24 cellular contexts compared by ENCODE assay signal in genomic region chr9:124475158-124475867, GRCh38. TPM values are rescaled to one million over a fixed set of nuclear protein-coding genes. Genes with fewer than 3 reads are reported as not detected.
DNase-seq lines count a peak whose midpoint lies in the region; ATAC-seq, FAIRE-seq and TF ChIP-seq lines count a peak whose summit lies in the region.
"Had no signal": no experiment of that assay in that cellular context is flagged by ENCODE, and none has a peak within 500 bp of the region (broad histone marks: within the 10 kb centered on the region; RNA-seq: fewer than 3 reads in every experiment).

No MANE protein-coding gene starts in this region.

- no peaks in the 10 kb centered on the region for H3K36me3 Mint-ChIP-seq in activated naive CD8-positive, alpha-beta T cell treated with anti-CD3 and anti-CD28 coated beads for 36 hours
- H3K36me3 Mint-ChIP-seq in Calu3 (ENCODE audit: insufficient read depth, unreplicated experiment): no peaks in the 10 kb centered on the region
- H3K36me3 Mint-ChIP-seq: CD8-positive, alpha-beta T cell had no signal

- H3K36me3 ChIP-seq in BE2C: no peaks in the 10 kb centered on the region
- no peaks in the 10 kb centered on the region for H3K36me3 ChIP-seq in Loucy (ENCODE audit: insufficient read depth, low read length)
- no peaks in the 10 kb centered on the region for H3K36me3 ChIP-seq in GM12878 (ENCODE audit: control insufficient read depth in 2 of 2, insufficient read depth in 2 of 2, low read length in 1 of 2)
- H3K36me3 ChIP-seq: MG63, SJCRH30, tibial artery had no signal

- no peaks in the 10 kb centered on the region for H3K79me2 ChIP-seq in Loucy (ENCODE audit: insufficient read depth, low read length)
- no peaks in the 10 kb centered on the region for H3K79me2 ChIP-seq in GM12878 (ENCODE audit: control insufficient read depth, insufficient read depth, low read length)

- H3K9me3 Mint-ChIP-seq in activated naive CD8-positive, alpha-beta T cell treated with anti-CD3 and anti-CD28 coated beads for 36 hours: no peaks in the 10 kb centered on the region
- no peaks in the 10 kb centered on the region for H3K9me3 Mint-ChIP-seq in Calu3 (ENCODE audit: low read depth, unreplicated experiment)
- H3K9me3 Mint-ChIP-seq: activated CD4-positive, alpha-beta memory T cell treated with anti-CD3 and anti-CD28 coated beads, Interleukin-2, amount 10 ng/mL, durations not matched to agents 7 days and 5 days; CD8-positive, alpha-beta T cell; stimulated activated naive CD8-positive, alpha-beta T cell treated with anti-CD3 and anti-CD28 coated beads, Interleukin-15, amount 100 ng/mL, for 72 hours had no signal

- H3F3A ChIP-seq in Loucy (ENCODE audit: low read depth): no peaks in the 10 kb centered on the region

- H3K27ac Mint-ChIP-seq in activated naive CD8-positive, alpha-beta T cell treated with anti-CD3 and anti-CD28 coated beads for 36 hours: no peak overlapping the region
- H3K27ac Mint-ChIP-seq in Calu3 (ENCODE audit: unreplicated experiment): no peak overlapping the region
- H3K27ac Mint-ChIP-seq: activated CD4-positive, alpha-beta memory T cell treated with anti-CD3 and anti-CD28 coated beads, Interleukin-2, amount 10 ng/mL, durations not matched to agents 7 days and 5 days; CD8-positive, alpha-beta T cell; stimulated activated naive CD8-positive, alpha-beta T cell treated with anti-CD3 and anti-CD28 coated beads, Interleukin-15, amount 100 ng/mL, for 72 hours had no signal

- intact Hi-C loops in GM12878 (cut with micrococcal nuclease; ENCODE audit: unreplicated experiment): no loop called here
- intact Hi-C loops in Calu3 (cut with micrococcal nuclease; ENCODE audit: unreplicated experiment): no loop called here

- no peak for TF ChIP-seq EP300 in GM12878 (IDR thresholded peaks at IDR 0.05; ENCODE audit: borderline replicate concordance in 1 of 2, control insufficient read depth in 1 of 2, low read depth in 2 of 2, low read length in 2 of 2)

- 35% methylated on average over 17 of the region's 21 CpGs for WGBS in GM12878 (ENCODE audit: insufficient coverage, insufficient replicate concordance, low lambda C conversion rate, missing lambda C conversion rate)

- no peak; the same call in 2 of the 3 replicates for ATAC-seq in GM12878
- ATAC-seq: CD8-positive, alpha-beta T cell; Panc1; stimulated activated naive CD8-positive, alpha-beta T cell treated with anti-CD3 and anti-CD28 coated beads, Interleukin-15, amount 100 ng/mL, for 72 hours had no signal

- H3K9me3 ChIP-seq in BE2C (no peaks in the 10 kb centered on the region), Loucy (ENCODE audit: insufficient read depth, low read depth, low read length) (no peaks in the 10 kb centered on the region), GM12878 (replicated peaks; ENCODE audit: control insufficient read depth, insufficient read depth, low read length) (no peaks in the 10 kb centered on the region)
- H3K9me3 ChIP-seq: MG63, SJCRH30, tibial artery had no signal

- TF ChIP-seq POLR2A in GM12878 (IDR thresholded peaks at IDR 0.05; ENCODE audit: low read depth, low read length): no peak

- H3K9ac ChIP-seq in Loucy (ENCODE audit: low read depth, low read length, poor library complexity, severe bottlenecking) (no peak overlapping the region), GM12878 (ENCODE audit: control insufficient read depth, insufficient read depth, low read length) (no peak overlapping the region)

- no peak overlapping the region for H3K4me3 ChIP-seq in BE2C (ENCODE audit: low read depth, low read length)
- H3K4me3 ChIP-seq in Loucy (ENCODE audit: low read length, poor library complexity, severe bottlenecking): no peak overlapping the region
- no peak overlapping the region for H3K4me3 ChIP-seq in GM12878
- H3K4me3 ChIP-seq: coronary artery, MG63, SJCRH30, tibial artery had no signal

- DNase-seq in BE2C: peak; percentile 41
- peak; percentile 25 for DNase-seq in GF-D8 (lab: John Stamatoyannopoulos, UW)
- DNase-seq in GM12878 (ENCODE audit: low read depth, low spot score): no peak
- no peak for DNase-seq in activated naive CD8-positive, alpha-beta T cell treated with anti-CD3 and anti-CD28 coated beads for 36 hours
- DNase-seq in middle frontal gyrus (ENCODE audit: extremely low spot score, low spot score): no peak
- no peak for DNase-seq in Calu3
- no peak for DNase-seq in NCI-H1930 (lab: John Stamatoyannopoulos, UW)
- DNase-seq: activated CD4-positive, alpha-beta memory T cell treated with anti-CD3 and anti-CD28 coated beads, Interleukin-2, amount 10 ng/mL, durations not matched to agents 7 days and 5 days; CD8-positive, alpha-beta T cell; IMR-90; mesenchymal stem cell; MG63; NCI-H1417 treated with DMSO at 0.1 percent for 48 hours; SJCRH30; stimulated activated naive CD8-positive, alpha-beta T cell treated with anti-CD3 and anti-CD28 coated beads, Interleukin-15, amount 100 ng/mL, for 72 hours; T-helper 2 cell; tibial artery had no signal

- POLR2A ChIA-PET in GM12878 (lab: Charles Lee): no interaction called here

- RAD21 ChIA-PET in GM12878 (lab: Charles Lee; ENCODE audit: unreplicated experiment): no interaction called here

- in situ Hi-C loops in GM12878 (cut with MboI): no loop called here

- no peak for FAIRE-seq in GM12878 (lab: Jason Lieb, UNC)
- FAIRE-seq: endometrium had no signal

- H4K20me1 ChIP-seq in Loucy (ENCODE audit: insufficient read depth, low read length, poor library complexity, severe bottlenecking) (no peaks in the 10 kb centered on the region), GM12878 (ENCODE audit: control insufficient read depth, insufficient read depth) (no peaks in the 10 kb centered on the region)

- H3K27me3 ChIP-seq in BE2C: no peaks in the 10 kb centered on the region; the same call in 1 of the 2 replicates
- H3K27me3 ChIP-seq in Loucy (ENCODE audit: insufficient read depth, low read length, poor library complexity, severe bottlenecking): no peaks in the 10 kb centered on the region
- H3K27me3 ChIP-seq in GM12878 (replicated peaks in 1 of 2; ENCODE audit: control insufficient read depth in 2 of 2, insufficient read depth in 2 of 2, low read length in 1 of 2): peaks cover 0 to 3% of the 10 kb centered on the region in 2 experiments; a peak in 2 of 4 replicates
- H3K27me3 ChIP-seq: MG63 had no signal

- H2AFZ ChIP-seq in Loucy (ENCODE audit: low read length) (no peak overlapping the region), GM12878 (ENCODE audit: control insufficient read depth, low read depth, low read length) (no peak overlapping the region)

- 0 out of 2 replicates have a peak, but pooled peaks have one; percentile 24 for TF ChIP-seq RAD21 in GM12878 (IDR thresholded peaks at IDR 0.05; ENCODE audit: insufficient read depth, low read depth, low read length)

- H3K4me2 ChIP-seq in Loucy (ENCODE audit: low read depth, low read length, poor library complexity, severe bottlenecking): no peak overlapping the region
- no peak overlapping the region for H3K4me2 ChIP-seq in GM12878 (ENCODE audit: control insufficient read depth, insufficient read depth)

- peaks cover 19% of the 10 kb centered on the region for H3K27me3 Mint-ChIP-seq in activated naive CD8-positive, alpha-beta T cell treated with anti-CD3 and anti-CD28 coated beads for 36 hours
- peaks cover 60% of the 10 kb centered on the region for H3K27me3 Mint-ChIP-seq in Calu3 (ENCODE audit: unreplicated experiment)

- SMC1A ChIA-PET in GM12878 (lab: Charles Lee; ENCODE audit: uncharacterized antibody, unreplicated experiment): no interaction called here

- no peaks in the 10 kb centered on the region for H3K9me2 ChIP-seq in Loucy (replicated peaks; ENCODE audit: low read depth, low read length)

- peaks cover 14% of the 10 kb centered on the region for H3K4me1 ChIP-seq in BE2C
- H3K4me1 ChIP-seq in Loucy (ENCODE audit: insufficient read depth, low read length, poor library complexity, severe bottlenecking): no peaks in the 10 kb centered on the region
- H3K4me1 ChIP-seq in GM12878 (ENCODE audit: control insufficient read depth, insufficient read depth, low read length): no peaks in the 10 kb centered on the region
- H3K4me1 ChIP-seq: SJCRH30 had no signal

- CTCF ChIA-PET in GM12878 (lab: Yijun Ruan, JAX): interaction anchor here (1.0 to 1.3 kb wide), 2 partner anchors 64 to 1291 kb away, joined by 3 read pairs; no protein-coding TSS in a partner anchor
- CTCF ChIA-PET in Calu3 (lab: Charles Lee): interaction anchor here (0.6 kb wide), 1 partner anchor 848 kb away, joined by 3 read pairs; no protein-coding TSS in a partner anchor

- no peaks in the 10 kb centered on the region for H3K4me1 Mint-ChIP-seq in activated naive CD8-positive, alpha-beta T cell treated with anti-CD3 and anti-CD28 coated beads for 36 hours
- H3K4me1 Mint-ChIP-seq in Calu3 (ENCODE audit: low read depth, unreplicated experiment): peaks cover 6% of the 10 kb centered on the region
- H3K4me1 Mint-ChIP-seq: activated CD4-positive, alpha-beta memory T cell treated with anti-CD3 and anti-CD28 coated beads, Interleukin-2, amount 10 ng/mL, durations not matched to agents 7 days and 5 days; stimulated activated naive CD8-positive, alpha-beta T cell treated with anti-CD3 and anti-CD28 coated beads, Interleukin-15, amount 100 ng/mL, for 72 hours had no signal

- no peak overlapping the region for H3K4me3 Mint-ChIP-seq in activated naive CD8-positive, alpha-beta T cell treated with anti-CD3 and anti-CD28 coated beads for 36 hours
- no peak overlapping the region for H3K4me3 Mint-ChIP-seq in Calu3 (ENCODE audit: low read depth, unreplicated experiment)
- H3K4me3 Mint-ChIP-seq: activated CD4-positive, alpha-beta memory T cell treated with anti-CD3 and anti-CD28 coated beads, Interleukin-2, amount 10 ng/mL, durations not matched to agents 7 days and 5 days; CD8-positive, alpha-beta T cell; stimulated activated naive CD8-positive, alpha-beta T cell treated with anti-CD3 and anti-CD28 coated beads, Interleukin-15, amount 100 ng/mL, for 72 hours had no signal

- TF ChIP-seq CTCF in BE2C (IDR thresholded peaks at IDR 0.05; ENCODE audit: low read depth, low read length) (no peak), Loucy (conservative IDR thresholded peaks at IDR 0.05; ENCODE audit: low read length) (peak; percentile 24; the same call in 1 of the 2 replicates), GM12878 (IDR thresholded peaks at IDR 0.05 in 2 of 3, conservative IDR thresholded peaks at IDR 0.05 in 1 of 3; ENCODE audit: control insufficient read depth in 2 of 3, extremely low read depth in 1 of 3, insufficient read depth in 1 of 3, low read depth in 3 of 3, low read length in 3 of 3) (no peak), Calu3 (IDR thresholded peaks at IDR 0.05; ENCODE audit: unreplicated experiment) (no peak)

- H3K27ac ChIP-seq in GM12878 (ENCODE audit: control insufficient read depth, insufficient read depth): no peak overlapping the region
- H3K27ac ChIP-seq: coronary artery, SJCRH30, tibial artery had no signal

- BruUV-seq in GM12878 (replicated peaks; lab: Mats Ljungman, UMichigan) (no TSS peak), Calu3 (replicated peaks; lab: Mats Ljungman, UMichigan) (no TSS peak)

RNA-seq across cellular contexts. Expression of gene ADGRD2, which starts 25.1 kb away (rescaled TPM):
- 0.25 TPM for polyA plus RNA-seq in BE2C (2012; ENCODE audit: insufficient read depth, insufficient read length, low read depth)
- not detected in 2 replicates for total RNA-seq in GM12878 (2013; cell fraction: nucleolus; rRNA removed)
- not detected in 2 replicates for total RNA-seq in GM12878 (2014; rRNA removed)
- not detected in 2 replicates for total RNA-seq in GM12878 (2014; rRNA removed; fragmentation: Illumina TruSeq; extraction: Trizol)
- total RNA-seq in GM12878 (2021): not detected in 2 replicates
- not detected for polyA plus RNA-seq in GM12878 (2011; ENCODE audit: low read depth)
- polyA plus RNA-seq in GM12878 (2011; rRNA removed): not detected in 2 replicates
- not detected in 2 replicates for polyA plus RNA-seq in GM12878 (2011; cell fraction: cytosol; rRNA removed)
- not detected in 2 replicates for polyA plus RNA-seq in GM12878 (2011; cell fraction: nucleus; rRNA removed)
- polyA plus RNA-seq in GM12878 (2012): not detected in 2 replicates
- polyA plus RNA-seq in GM12878 (2014; fragmentation: Illumina TruSeq; extraction: Trizol): not detected in 2 replicates
- polyA plus RNA-seq in GM12878 (2014; fragmentation: Nextera tagmentation; extraction: Ambion mirVana): not detected
- not detected in 2 replicates for polyA plus RNA-seq in GM12878 (2014; rRNA removed)
- polyA plus RNA-seq in GM12878 (2016; fragmentation: Nextera tagmentation; extraction: Ambion mirVana): not detected
- polyA minus RNA-seq in GM12878 (2011; rRNA and poly(A)+ RNA removed): not detected in 2 replicates
- not detected in 2 replicates for polyA minus RNA-seq in GM12878 (2011; cell fraction: cytosol; rRNA and poly(A)+ RNA removed)
- polyA minus RNA-seq in GM12878 (2011; cell fraction: nucleus; rRNA and poly(A)+ RNA removed): not detected in 2 replicates
- not detected for total RNA-seq in activated naive CD8-positive, alpha-beta T cell treated with anti-CD3 and anti-CD28 coated beads for 36 hours
- not detected in 2 replicates for total RNA-seq in Calu3 (2022)
- total RNA-seq: activated CD4-positive, alpha-beta memory T cell treated with anti-CD3 and anti-CD28 coated beads, Interleukin-2, amount 10 ng/mL, durations not matched to agents 7 days and 5 days; CD8-positive, alpha-beta T cell; fibroblast of lung; IMR-90; omental fat pad; renal cortical epithelial cell; SJCRH30 had no signal
- polyA plus RNA-seq: fibroblast of lung, IMR-90 had no signal

RNA-seq across cellular contexts. Expression of gene NR5A1, which starts 31.9 kb away (rescaled TPM):
- polyA plus RNA-seq in BE2C (2012; ENCODE audit: insufficient read depth, insufficient read length, low read depth): not detected
- total RNA-seq in GM12878 (2013; cell fraction: nucleolus; rRNA removed): 0.13 and 0.39 TPM in 2 replicates
- total RNA-seq in GM12878 (2014; rRNA removed) (0.06 and 0.11 TPM in 2 replicates), GM12878 (2014; rRNA removed; fragmentation: Illumina TruSeq; extraction: Trizol) (0.09 TPM in 1 of 2 replicates, not detected in the other), GM12878 (2021) (0.18 and 0.27 TPM in 2 replicates), Calu3 (2022) (0.12 TPM in 1 of 2 replicates, not detected in the other)
- 0.10 TPM for polyA plus RNA-seq in GM12878 (2011; ENCODE audit: low read depth)
- polyA plus RNA-seq in GM12878 (2011; rRNA removed) (0.17 and 0.24 TPM in 2 replicates), GM12878 (2014; fragmentation: Illumina TruSeq; extraction: Trizol) (not detected in 2 replicates), GM12878 (2014; fragmentation: Nextera tagmentation; extraction: Ambion mirVana) (not detected), GM12878 (2014; rRNA removed) (0.03 and 0.08 TPM in 2 replicates), GM12878 (2016; fragmentation: Nextera tagmentation; extraction: Ambion mirVana) (under 1 TPM in 1 of 2 experiments, not detected in 1; 0.07 TPM)
- polyA plus RNA-seq in GM12878 (2011; cell fraction: cytosol; rRNA removed): 0.31 and 0.42 TPM in 2 replicates
- 0.45 and 0.63 TPM in 2 replicates for polyA plus RNA-seq in GM12878 (2011; cell fraction: nucleus; rRNA removed)
- 0.11 and 0.18 TPM in 2 replicates for polyA plus RNA-seq in GM12878 (2012)
- 0.15 TPM in 1 of 2 replicates, not detected in the other for polyA minus RNA-seq in GM12878 (2011; rRNA and poly(A)+ RNA removed)
- polyA minus RNA-seq in GM12878 (2011; cell fraction: cytosol; rRNA and poly(A)+ RNA removed): not detected in 2 replicates
- polyA minus RNA-seq in GM12878 (2011; cell fraction: nucleus; rRNA and poly(A)+ RNA removed): 0.24 TPM in 1 of 2 replicates, not detected in the other
- not detected for total RNA-seq in activated naive CD8-positive, alpha-beta T cell treated with anti-CD3 and anti-CD28 coated beads for 36 hours
- total RNA-seq: activated CD4-positive, alpha-beta memory T cell treated with anti-CD3 and anti-CD28 coated beads, Interleukin-2, amount 10 ng/mL, durations not matched to agents 7 days and 5 days; CD8-positive, alpha-beta T cell; fibroblast of lung; IMR-90; omental fat pad; renal cortical epithelial cell; SJCRH30 had no signal
- polyA plus RNA-seq: fibroblast of lung, IMR-90 had no signal

Comparison
In these comparisons a context has a peak if more than half of its experiments do, and no peak if none do; other contexts are left out.
1. DNase-seq: peak in BE2C (single experiment) and GF-D8 (single experiment); none in GM12878 (single experiment), activated naive CD8-positive, alpha-beta T cell treated with anti-CD3 and anti-CD28 coated beads for 36 hours (single experiment), middle frontal gyrus (single experiment), Calu3 (single experiment) and NCI-H1930 (0 of 2).